8 cellular contexts compared by ENCODE assay signal in the genomic region with DNA sequence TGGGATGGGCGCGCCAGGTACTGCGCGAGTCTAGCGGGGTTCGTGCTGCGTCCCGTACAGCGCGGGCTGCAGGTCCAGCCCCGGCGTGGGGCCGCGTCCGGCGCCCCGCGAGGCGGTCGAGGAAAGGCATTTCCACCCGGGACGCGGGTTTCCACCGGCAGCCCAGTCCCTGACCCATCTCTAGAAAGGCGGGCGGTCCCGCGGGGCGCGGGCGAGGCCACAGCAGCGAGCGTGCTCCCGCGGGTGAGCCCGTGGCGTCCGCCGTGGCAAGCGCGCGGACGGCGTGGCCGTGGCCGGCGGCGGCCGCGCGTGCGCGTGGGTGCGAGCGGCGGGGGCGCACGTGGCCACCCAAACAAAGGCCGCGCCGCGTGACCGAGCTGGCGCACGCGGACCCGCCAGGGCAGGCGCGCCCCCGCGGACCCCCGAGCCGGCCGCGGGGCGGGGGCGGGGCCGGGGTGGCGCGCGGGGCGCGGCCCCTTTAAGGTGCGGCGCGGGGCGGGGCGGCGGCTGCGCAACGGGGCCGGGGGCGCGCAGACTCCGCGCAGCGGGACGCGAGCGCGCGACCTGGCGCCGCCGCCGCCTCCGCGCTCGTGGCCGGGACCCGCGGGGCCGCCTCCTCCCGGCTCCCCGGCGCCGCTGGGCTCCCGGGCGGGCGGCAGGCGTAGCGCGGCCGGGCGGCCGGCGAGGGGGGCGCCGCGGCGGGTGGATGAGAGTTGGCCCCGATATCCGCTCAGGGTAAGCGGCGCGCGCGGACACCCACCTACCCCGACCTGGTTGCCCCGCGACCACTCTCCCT. TPM values are rescaled to one million over a fixed set of nuclear protein-coding genes. Genes with fewer than 3 reads are reported as not detected.
DNase-seq lines count a peak whose midpoint lies in the region; ATAC-seq and TF ChIP-seq lines count a peak whose summit lies in the region.

No MANE protein-coding gene starts in this region.

- TF ChIP-seq CTCF in C4-2B (conservative IDR thresholded peaks at IDR 0.05) (no peak), foreskin keratinocyte (conservative IDR thresholded peaks at IDR 0.05) (no peak), ovary (IDR thresholded peaks at IDR 0.05) (no peak)

- H3K27ac ChIP-seq in C4-2B (peak overlapping the region; percentile 53), foreskin keratinocyte (no peak overlapping the region), ovary (no peak overlapping the region), aorta (ENCODE audit: low read depth in 1 of 2, low read length in 2 of 2) (no peak overlapping the region)

- DNase-seq in OCI-M1 (lab: John Stamatoyannopoulos, UW), result peak; percentile 43
- DNase-seq in activated effector memory CD4-positive, alpha-beta T cell treated with Interleukin-2 at 50 U/mL for 16 hours, result peak; percentile 52
- DNase-seq in foreskin keratinocyte, result no peak
- peak; percentile 42 to 75 (median 63) for DNase-seq in ovary
- DNase-seq in aorta, result peak; percentile 68 to 82
- no peak for DNase-seq in NCI-H510A treated with DMSO at 0.1 percent for 48 hours (lab: John Stamatoyannopoulos, UW)

- intact Hi-C loops in ovary (cut with DNase I), result loop anchor here in 2 of 4 donors (10.0 kb wide), 2 partner anchors 88 to 98 kb away; no protein-coding TSS in a partner anchor
- intact Hi-C loops in aorta (cut with DNase I), result loop anchor here in 1 of 2 donors (5.0 to 10.0 kb wide), 2 partner anchors 106 to 158 kb away; partner anchors contain the start of gene CERK

- no peak for TF ChIP-seq POLR2A in ovary (IDR thresholded peaks at IDR 0.05)

- H3K9me3 ChIP-seq in ovary, result no peaks in the 10 kb centered on the region
- no peaks in the 10 kb centered on the region for H3K9me3 ChIP-seq in aorta (ENCODE audit: control insufficient read depth, low read length)

- 1% methylated on average over 14 to 140 of the region's 141 CpGs for WGBS in ovary, 3 donors
- WGBS in aorta, 2 donors, result 1 to 2% methylated on average over 34 to 141 of the region's 141 CpGs

- H3K4me3 ChIP-seq in ovary (peak overlapping the region; percentile 71), aorta (ENCODE audit: low read length in 2 of 2) (peak overlapping the region; percentile 77 to 78)

- TF ChIP-seq EP300 in ovary (IDR thresholded peaks at IDR 0.05), result no peak

- no peaks in the 10 kb centered on the region for H3K36me3 ChIP-seq in ovary
- H3K36me3 ChIP-seq in aorta (ENCODE audit: control insufficient read depth in 1 of 2, insufficient read depth in 2 of 2, low read length in 1 of 2), result no peaks in the 10 kb centered on the region

- peaks cover 5% of the 10 kb centered on the region for H3K4me1 ChIP-seq in foreskin keratinocyte
- peaks cover 11% of the 10 kb centered on the region for H3K4me1 ChIP-seq in ovary (ENCODE audit: insufficient read depth)
- no peaks in the 10 kb centered on the region for H3K4me1 ChIP-seq in aorta (ENCODE audit: control insufficient read depth in 1 of 2, insufficient read depth in 2 of 2, low read length in 2 of 2)

- no peaks in the 10 kb centered on the region for H3K27me3 ChIP-seq in foreskin keratinocyte
- no peaks in the 10 kb centered on the region for H3K27me3 ChIP-seq in ovary
- H3K27me3 ChIP-seq in aorta (ENCODE audit: control insufficient read depth in 1 of 2, insufficient read depth in 2 of 2, low read length in 1 of 2), result no peaks in the 10 kb centered on the region

- ATAC-seq in GM21367 (IDR thresholded peaks at IDR 0.05; ENCODE audit: unreplicated experiment) (peak; percentile 21), foreskin keratinocyte (peak; percentile 12), aorta (ENCODE audit: low FRiP score) (peak; percentile 37)

RNA-seq across cellular contexts. Expression of gene CELSR1, which starts 39.3 kb away (rescaled TPM):
- total RNA-seq in foreskin keratinocyte, result 19.2 and 24.9 TPM in 2 replicates
- 9.8 and 13.1 TPM in 2 replicates for polyA plus RNA-seq in foreskin keratinocyte
- 10 to 100 TPM in 1 of 7 donors, 1 to 10 TPM in 4, under 1 TPM in 2; 0.63 to 25.2 (median 4.1) TPM for total RNA-seq in ovary
- polyA plus RNA-seq in ovary, result 1 to 10 TPM in 1 of 2 donors, under 1 TPM in 1; 0.75 to 1.7 TPM
- 1 to 10 TPM; 2.3 to 3.0 TPM for total RNA-seq in aorta
- polyA plus RNA-seq in aorta, result under 1 TPM; 0.15 to 0.38 TPM

RNA-seq across cellular contexts. Expression of gene GRAMD4, which starts 43.4 kb away (rescaled TPM):
- total RNA-seq in foreskin keratinocyte, result 10.5 and 15.1 TPM in 2 replicates
- 5.5 and 5.9 TPM in 2 replicates for polyA plus RNA-seq in foreskin keratinocyte
- total RNA-seq in ovary, result 10 to 100 TPM; 19.0 to 40.4 (median 28.7) TPM
- polyA plus RNA-seq in ovary, result 1 to 10 TPM; 6.2 to 8.0 TPM
- 10 to 100 TPM; 15.6 to 37.1 TPM for total RNA-seq in aorta
- polyA plus RNA-seq in aorta, result 1 to 10 TPM; 5.5 to 6.8 TPM

Comparison
In these comparisons a context has a peak if more than half of its experiments do, and no peak if none do; other contexts are left out.
1. DNase-seq: peak in OCI-M1 (single experiment), activated effector memory CD4-positive, alpha-beta T cell treated with Interleukin-2 at 50 U/mL for 16 hours (single experiment), ovary (5 of 5) and aorta (2 of 2); none in foreskin keratinocyte (0 of 2) and NCI-H510A treated with DMSO at 0.1 percent for 48 hours (single experiment).
2. Peak in every context shown above with its lines, with median percentiles within 50 percentile points of each other: ATAC-seq.